16 cellular contexts compared by ENCODE assay signal in the genomic region with DNA sequence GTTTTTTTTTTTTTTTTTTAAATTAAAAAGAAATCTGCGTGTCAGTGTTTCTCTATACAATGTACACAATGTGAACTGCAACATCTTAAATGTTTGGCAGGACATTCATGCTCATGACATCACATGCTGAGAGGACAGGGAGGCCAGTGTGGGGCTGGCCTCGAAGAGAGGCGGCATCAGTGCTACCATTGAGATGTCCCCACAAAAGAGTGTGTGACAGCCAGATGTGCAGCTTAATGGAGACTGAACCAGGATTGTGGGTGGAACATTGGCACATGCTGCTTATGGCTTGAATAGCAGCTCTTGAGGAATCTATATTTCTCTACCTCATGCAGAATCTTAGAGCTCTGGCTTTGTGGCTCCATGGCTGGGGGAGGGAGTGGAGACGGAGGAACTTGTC. TPM values are rescaled to one million over a fixed set of nuclear protein-coding genes. Genes with fewer than 3 reads are reported as not detected.
DNase-seq lines count a peak whose midpoint lies in the region; ATAC-seq and TF ChIP-seq lines count a peak whose summit lies in the region.
"Had no signal": no experiment of that assay in that cellular context is flagged by ENCODE, and none has a peak within 500 bp of the region (broad histone marks: within the 10 kb centered on the region; RNA-seq: fewer than 3 reads in every experiment).

No MANE protein-coding gene starts in this region.

- peaks cover 28% of the 10 kb centered on the region for H3K36me3 Mint-ChIP-seq in mesothelial cell of epicardium

- H3K27ac Mint-ChIP-seq in mesothelial cell of epicardium, result peak overlapping the region; percentile 64

- no peak overlapping the region for H3K4me3 ChIP-seq in uterus
- H3K4me3 ChIP-seq: A549, GM12878 had no signal

- no peak for TF ChIP-seq POLR2A in uterus (IDR thresholded peaks at IDR 0.05)

- no peak overlapping the region for H3K4me3 Mint-ChIP-seq in mesothelial cell of epicardium

- peak; percentile 44 for ATAC-seq in sciatic nerve
- ATAC-seq: GM12878, HCT116 had no signal

- DNase-seq in amygdala (lab: John Stamatoyannopoulos, UW) (peak in 52 of 56 donors; percentile 13 to 90 (median 70)), foreskin melanocyte (peak; percentile 29), mesothelial cell of epicardium (ENCODE audit: low spot score in 2 of 2, unreplicated experiment in 2 of 2) (peak in 1 of 2 experiments; percentile 5), sciatic nerve (ENCODE audit: low spot score) (no peak), GM03348 (ENCODE audit: low spot score) (no peak), mesenteric fat pad (ENCODE audit: low spot score) (no peak), uterus (no peak)
- DNase-seq: Caco-2, KBM-7, NCI-H1436 treated with DMSO at 0.1 percent for 48 hours, NCI-H2081, NCI-H2227 treated with DMSO at 0.1 percent for 48 hours, NCI-H524 treated with DMSO at 0.1 percent for 48 hours had no signal

- TF ChIP-seq CTCF in mesothelial cell of epicardium (IDR thresholded peaks at IDR 0.05; ENCODE audit: unreplicated experiment), result no peak
- no peak for TF ChIP-seq CTCF in uterus (IDR thresholded peaks at IDR 0.05)

- no peaks in the 10 kb centered on the region for H3K27me3 ChIP-seq in uterus

- no peak overlapping the region for H3K27ac ChIP-seq in uterus
- H3K27ac ChIP-seq: A549 had no signal

- no peaks in the 10 kb centered on the region for H3K27me3 Mint-ChIP-seq in mesothelial cell of epicardium (ENCODE audit: low read depth)

- H3K9me3 Mint-ChIP-seq in mesothelial cell of epicardium, result peaks cover 3% of the 10 kb centered on the region

- no peaks in the 10 kb centered on the region for H3K36me3 ChIP-seq in uterus

- peaks cover 23% of the 10 kb centered on the region for H3K4me1 Mint-ChIP-seq in mesothelial cell of epicardium

- no peaks in the 10 kb centered on the region for H3K9me3 ChIP-seq in uterus
- H3K9me3 ChIP-seq: A549, Caco-2 had no signal

- intact Hi-C loops in sciatic nerve (cut with DNase I) (no loop called here), uterus (cut with DNase I; ENCODE audit: low total_unique reads) (no loop called here)

- H3K4me1 ChIP-seq in uterus, result no peaks in the 10 kb centered on the region
- H3K4me1 ChIP-seq: Caco-2 had no signal

RNA-seq across cellular contexts. Expression of a gene that starts 18.5 kb away (rescaled TPM):
- total RNA-seq in mesothelial cell of epicardium (153 to 168 TPM (median 164 TPM) in 3 replicates), sciatic nerve (88.2 TPM), mesenteric fat pad (61.1 TPM), uterus (10 to 100 TPM in 3 of 4 donors, 1 to 10 TPM in 1; 5.4 to 73.2 (median 19.9) TPM)

Comparison
In these comparisons a context has a peak if more than half of its experiments do, and no peak if none do; other contexts are left out.
1. DNase-seq: peak in amygdala (52 of 56) and foreskin melanocyte (single experiment); none in sciatic nerve (single experiment), GM03348 (single experiment), mesenteric fat pad (single experiment) and uterus (0 of 2).